Comparison of ENCODE assay signal across 3 cellular contexts in the genomic region with DNA sequence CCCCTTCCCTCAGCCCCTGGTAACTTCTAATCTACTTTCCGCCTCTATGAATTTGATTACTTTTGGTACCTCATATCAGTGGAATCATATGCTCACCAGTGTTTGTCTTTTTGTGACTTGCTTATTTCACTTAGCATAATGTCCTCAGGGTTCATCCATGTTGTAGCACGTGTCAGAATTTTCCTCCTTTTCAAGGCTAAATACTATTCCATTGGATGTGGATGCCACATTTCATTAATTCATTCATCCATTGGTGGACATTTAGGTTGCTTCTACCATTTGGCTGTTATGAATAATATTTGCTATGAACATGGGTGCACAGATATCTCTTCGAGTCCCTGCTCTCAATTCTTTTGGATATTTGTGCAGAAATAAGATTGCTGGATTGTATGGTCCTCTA.
A peak's percentile ranks its signal among the peaks of the same experiment; 100 is the strongest.
TF ChIP-seq lines count a peak whose summit lies in the region.

No MANE protein-coding gene starts in this region.

TF ChIP-seq in HEK293, 187 proteins besides CTCF, POLR2A, EP300 and RAD21:
- TF ChIP-seq, protein P1, sequence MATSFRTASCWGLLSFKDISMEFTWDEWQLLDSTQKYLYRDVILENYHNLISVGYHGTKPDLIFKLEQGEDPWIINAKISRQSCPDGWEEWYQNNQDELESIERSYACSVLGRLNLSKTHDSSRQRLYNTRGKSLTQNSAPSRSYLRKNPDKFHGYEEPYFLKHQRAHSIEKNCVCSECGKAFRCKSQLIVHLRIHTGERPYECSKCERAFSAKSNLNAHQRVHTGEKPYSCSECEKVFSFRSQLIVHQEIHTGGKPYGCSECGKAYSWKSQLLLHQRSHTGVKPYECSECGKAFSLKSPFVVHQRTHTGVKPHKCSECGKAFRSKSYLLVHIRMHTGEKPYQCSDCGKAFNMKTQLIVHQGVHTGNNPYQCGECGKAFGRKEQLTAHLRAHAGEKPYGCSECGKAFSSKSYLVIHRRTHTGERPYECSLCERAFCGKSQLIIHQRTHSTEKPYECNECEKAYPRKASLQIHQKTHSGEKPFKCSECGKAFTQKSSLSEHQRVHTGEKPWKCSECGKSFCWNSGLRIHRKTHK (tag by site-specific recombination; IDR thresholded peaks at IDR 0.05), result no peak
- TF ChIP-seq ZNF146 (tag by site-specific recombination; IDR thresholded peaks at IDR 0.05), result peak; percentile 96
- TF ChIP-seq, protein P2, sequence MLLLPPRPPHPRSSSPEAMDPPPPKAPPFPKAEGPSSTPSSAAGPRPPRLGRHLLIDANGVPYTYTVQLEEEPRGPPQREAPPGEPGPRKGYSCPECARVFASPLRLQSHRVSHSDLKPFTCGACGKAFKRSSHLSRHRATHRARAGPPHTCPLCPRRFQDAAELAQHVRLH (tag by site-specific recombination; IDR thresholded peaks at IDR 0.05), result peak; percentile 40; the same call in 1 of the 2 replicates

TF ChIP-seq in K562, 482 proteins besides CTCF, POLR2A, EP300 and RAD21:
- TF ChIP-seq JUNB (CRISPR knock-in tag; conservative IDR thresholded peaks at IDR 0.05), result no peak
- no peak for TF ChIP-seq BRCA1 (IDR thresholded peaks at IDR 0.05)
- no peak for TF ChIP-seq BRCA1 (CRISPR knock-in tag; IDR thresholded peaks at IDR 0.05)
- no peak for TF ChIP-seq SP1 (CRISPR knock-in tag; IDR thresholded peaks at IDR 0.05)
- no peak for TF ChIP-seq CREM (IDR thresholded peaks at IDR 0.05; ENCODE audit: low read depth)
- TF ChIP-seq EGR1 (conservative IDR thresholded peaks at IDR 0.05), result no peak
- peak; percentile 61 for TF ChIP-seq RBM25 (IDR thresholded peaks at IDR 0.05; ENCODE audit: low read depth, low read length, severe bottlenecking)
- no peak for TF ChIP-seq GATAD2A (IDR thresholded peaks at IDR 0.05)
- TF ChIP-seq CHCHD3 (CRISPR knock-in tag; IDR thresholded peaks at IDR 0.05), result no peak
- TF ChIP-seq PHTF2 (CRISPR knock-in tag; IDR thresholded peaks at IDR 0.05), result no peak
- TF ChIP-seq ZNF146 (CRISPR knock-in tag; IDR thresholded peaks at IDR 0.05; ENCODE audit: unreplicated experiment), result peak; percentile 81
- TF ChIP-seq POLR3G (IDR thresholded peaks at IDR 0.05; ENCODE audit: extremely low read depth, insufficient read length, insufficient replicate concordance), result no peak
- TF ChIP-seq, protein P3, sequence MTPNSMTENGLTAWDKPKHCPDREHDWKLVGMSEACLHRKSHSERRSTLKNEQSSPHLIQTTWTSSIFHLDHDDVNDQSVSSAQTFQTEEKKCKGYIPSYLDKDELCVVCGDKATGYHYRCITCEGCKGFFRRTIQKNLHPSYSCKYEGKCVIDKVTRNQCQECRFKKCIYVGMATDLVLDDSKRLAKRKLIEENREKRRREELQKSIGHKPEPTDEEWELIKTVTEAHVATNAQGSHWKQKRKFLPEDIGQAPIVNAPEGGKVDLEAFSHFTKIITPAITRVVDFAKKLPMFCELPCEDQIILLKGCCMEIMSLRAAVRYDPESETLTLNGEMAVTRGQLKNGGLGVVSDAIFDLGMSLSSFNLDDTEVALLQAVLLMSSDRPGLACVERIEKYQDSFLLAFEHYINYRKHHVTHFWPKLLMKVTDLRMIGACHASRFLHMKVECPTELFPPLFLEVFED (CRISPR knock-in tag; conservative IDR thresholded peaks at IDR 0.05), result no peak
- TF ChIP-seq CREBBP (IDR thresholded peaks at IDR 0.05; ENCODE audit: low read depth, low read length), result no peak
- no peak for TF ChIP-seq MTA3 (IDR thresholded peaks at IDR 0.05; ENCODE audit: borderline replicate concordance)
- 0 out of 2 replicates have a peak, but pooled peaks have one; percentile 28 for TF ChIP-seq ZNF24 (IDR thresholded peaks at IDR 0.05)
TF ChIP-seq in K562: peak in this region for 3.

TF ChIP-seq in H1, 55 proteins besides CTCF, POLR2A, EP300 and RAD21:
- TF ChIP-seq TEAD4 (IDR thresholded peaks at IDR 0.05; ENCODE audit: low read depth, low read length) (no peak), KDM1A (IDR thresholded peaks at IDR 0.05; ENCODE audit: borderline replicate concordance, low read length) (peak; percentile 11; the same call in 1 of the 2 replicates)
